9 cellular contexts compared by ENCODE assay signal in the genomic region with DNA sequence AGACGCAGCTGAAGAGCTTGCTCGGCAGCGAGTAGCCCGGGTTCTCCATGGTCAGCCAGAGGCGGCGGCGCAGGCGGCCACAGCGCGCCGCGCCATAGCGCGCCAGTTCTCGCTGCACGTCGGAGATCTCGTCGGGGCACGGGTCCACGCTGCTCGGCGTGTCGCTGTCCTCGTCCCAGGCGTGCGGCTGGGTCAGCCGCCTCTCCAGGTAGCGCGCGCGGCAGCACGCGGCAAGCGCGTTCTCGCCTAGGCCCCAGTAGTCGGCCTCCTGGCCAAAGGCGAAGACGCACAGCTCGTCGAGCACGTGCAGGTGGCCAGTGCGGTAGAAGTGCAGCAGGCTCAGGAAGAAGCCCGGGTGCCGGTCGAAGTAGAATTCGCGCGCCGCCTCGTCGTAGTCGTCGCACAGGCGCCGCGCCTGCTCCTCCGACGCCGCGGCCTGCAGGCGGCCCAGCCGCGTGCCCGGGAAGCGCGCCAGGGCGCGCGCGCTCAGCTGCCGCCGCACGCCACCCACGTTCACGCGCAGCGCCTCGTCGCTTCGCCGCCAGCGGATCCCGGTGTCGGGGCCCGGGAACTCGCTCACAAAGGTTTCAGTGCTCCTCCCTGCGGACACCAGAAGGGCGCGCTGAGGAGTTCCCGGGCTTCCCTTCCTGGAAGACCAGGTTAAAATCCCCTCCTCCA. TPM values are rescaled to one million over a fixed set of nuclear protein-coding genes. Genes with fewer than 3 reads are reported as not detected.
DNase-seq lines count a peak whose midpoint lies in the region; ATAC-seq, FAIRE-seq and TF ChIP-seq lines count a peak whose summit lies in the region.
"Had no signal": no experiment of that assay in that cellular context is flagged by ENCODE, and none has a peak within 500 bp of the region (broad histone marks: within the 10 kb centered on the region; RNA-seq: fewer than 3 reads in every experiment).

No MANE protein-coding gene starts in this region.

- CTCF ChIA-PET in HCT116 (lab: Charles Lee), result interaction anchor here (0.9 to 7.6 kb wide), 3 partner anchors 55 to 131 kb away, joined by 3 to 92 read pairs (median 6); no protein-coding TSS in a partner anchor

- DNase-seq in HCT116 (ENCODE audit: low read depth, low spot score) (no peak), glutamatergic neuron (peak; percentile 65), retinal pigment epithelial cell (ENCODE audit: low read depth) (no peak), HuH-7 (ENCODE audit: low spot score) (no peak), urothelium cell line (ENCODE audit: low spot score) (no peak)
- DNase-seq in activated T-helper 1 cell treated with anti-CD3 and anti-CD28 coated beads, Interleukin-12 subunit alpha, Interleukin-12 subunit beta, Interleukin-2, Interleukin-4 antibody, amounts not matched to agents 30 ng/mL and 10 ng/mL and 1 ng/mL, durations not matched to agents 14 hours and 24 hours and 36 hours (ENCODE audit: low spot score), result no peak

- no peaks in the 10 kb centered on the region for H4K20me1 ChIP-seq in HCT116 (ENCODE audit: insufficient read depth)

- H2AFZ ChIP-seq in HCT116 (ENCODE audit: low read depth, low read length, poor library complexity, severe bottlenecking), result no peak overlapping the region

- H3K9ac ChIP-seq in HCT116 (ENCODE audit: low read length), result no peak overlapping the region

- no peaks in the 10 kb centered on the region for H3K9me3 Mint-ChIP-seq in activated T-helper 17 cell treated with anti-CD3 and anti-CD28 coated beads, Interleukin-2, amount 50 U/mL, for 72 hours
- H3K9me3 Mint-ChIP-seq in glutamatergic neuron (ENCODE audit: unreplicated experiment), result peaks cover 2% of the 10 kb centered on the region
- no peaks in the 10 kb centered on the region for H3K9me3 Mint-ChIP-seq in activated T-helper 1 cell treated with anti-CD3 and anti-CD28 coated beads, Interleukin-12 subunit alpha, Interleukin-12 subunit beta, Interleukin-2, Interleukin-4 antibody, amounts not matched to agents 30 ng/mL and 10 ng/mL and 1 ng/mL, durations not matched to agents 14 hours and 24 hours and 36 hours

- TF ChIP-seq RAD21 in HCT116 (IDR thresholded peaks at IDR 0.05; ENCODE audit: low read depth), result no peak

- no peaks in the 10 kb centered on the region for H3K36me3 ChIP-seq in HCT116 (ENCODE audit: control insufficient read depth in 1 of 2, insufficient read depth in 2 of 2, low read length in 2 of 2)

- 0 out of 6 replicates have a peak, but pooled peaks of 2 of the 3 experiments have one; percentile 7 to 9 for TF ChIP-seq CTCF in HCT116 (IDR thresholded peaks at IDR 0.05 in 2 of 3, conservative IDR thresholded peaks at IDR 0.05 in 1 of 3; ENCODE audit: borderline replicate concordance in 1 of 3, insufficient read depth in 1 of 3, low read depth in 2 of 3, low read length in 2 of 3)
- no peak for TF ChIP-seq CTCF in glutamatergic neuron (IDR thresholded peaks at IDR 0.05; ENCODE audit: partially characterized antibody, unreplicated experiment)
- peak; percentile 49 for TF ChIP-seq CTCF in retinal pigment epithelial cell (conservative IDR thresholded peaks at IDR 0.05; ENCODE audit: low read depth, low read length)

- TF ChIP-seq POLR2A in HCT116 (IDR thresholded peaks at IDR 0.05; ENCODE audit: borderline replicate concordance, extremely low read depth, insufficient read depth, insufficient read length), result no peak

- H3K27ac ChIP-seq in HCT116 (ENCODE audit: low read depth, low read length), result no peak overlapping the region

- H3K4me3 Mint-ChIP-seq in activated T-helper 17 cell treated with anti-CD3 and anti-CD28 coated beads, Interleukin-2, amount 50 U/mL, for 72 hours, result peak overlapping the region; percentile 66
- H3K4me3 Mint-ChIP-seq in glutamatergic neuron (ENCODE audit: unreplicated experiment), result no peak overlapping the region
- H3K4me3 Mint-ChIP-seq in activated T-helper 1 cell treated with anti-CD3 and anti-CD28 coated beads, Interleukin-12 subunit alpha, Interleukin-12 subunit beta, Interleukin-2, Interleukin-4 antibody, amounts not matched to agents 30 ng/mL and 10 ng/mL and 1 ng/mL, durations not matched to agents 14 hours and 24 hours and 36 hours, result no peak overlapping the region

- peaks cover 39% of the 10 kb centered on the region for H3K27me3 Mint-ChIP-seq in activated T-helper 17 cell treated with anti-CD3 and anti-CD28 coated beads, Interleukin-2, amount 50 U/mL, for 72 hours
- peaks cover 13% of the 10 kb centered on the region for H3K27me3 Mint-ChIP-seq in glutamatergic neuron (ENCODE audit: unreplicated experiment)
- peaks cover 45% of the 10 kb centered on the region for H3K27me3 Mint-ChIP-seq in activated T-helper 1 cell treated with anti-CD3 and anti-CD28 coated beads, Interleukin-12 subunit alpha, Interleukin-12 subunit beta, Interleukin-2, Interleukin-4 antibody, amounts not matched to agents 30 ng/mL and 10 ng/mL and 1 ng/mL, durations not matched to agents 14 hours and 24 hours and 36 hours (ENCODE audit: insufficient read depth)

- peaks cover 5% of the 10 kb centered on the region for H3K36me3 Mint-ChIP-seq in activated T-helper 17 cell treated with anti-CD3 and anti-CD28 coated beads, Interleukin-2, amount 50 U/mL, for 72 hours (ENCODE audit: low read depth)
- no peaks in the 10 kb centered on the region for H3K36me3 Mint-ChIP-seq in glutamatergic neuron (ENCODE audit: unreplicated experiment)
- H3K36me3 Mint-ChIP-seq in activated T-helper 1 cell treated with anti-CD3 and anti-CD28 coated beads, Interleukin-12 subunit alpha, Interleukin-12 subunit beta, Interleukin-2, Interleukin-4 antibody, amounts not matched to agents 30 ng/mL and 10 ng/mL and 1 ng/mL, durations not matched to agents 14 hours and 24 hours and 36 hours (ENCODE audit: low read depth), result peaks cover 2% of the 10 kb centered on the region

- no peaks in the 10 kb centered on the region for H3K9me3 ChIP-seq in HCT116 (ENCODE audit: control insufficient read depth in 1 of 2, insufficient read depth in 1 of 2, low read depth in 1 of 2, low read length in 2 of 2)

- H3K4me1 Mint-ChIP-seq in activated T-helper 17 cell treated with anti-CD3 and anti-CD28 coated beads, Interleukin-2, amount 50 U/mL, for 72 hours, result peaks cover 5% of the 10 kb centered on the region
- no peaks in the 10 kb centered on the region for H3K4me1 Mint-ChIP-seq in glutamatergic neuron (ENCODE audit: low read depth, unreplicated experiment)
- H3K4me1 Mint-ChIP-seq in activated T-helper 1 cell treated with anti-CD3 and anti-CD28 coated beads, Interleukin-12 subunit alpha, Interleukin-12 subunit beta, Interleukin-2, Interleukin-4 antibody, amounts not matched to agents 30 ng/mL and 10 ng/mL and 1 ng/mL, durations not matched to agents 14 hours and 24 hours and 36 hours (ENCODE audit: low read depth), result peaks cover 8% of the 10 kb centered on the region

- no peak for FAIRE-seq in urothelium cell line (lab: Jason Lieb, UNC)

- no peak overlapping the region for H3K4me2 ChIP-seq in HCT116 (ENCODE audit: low read length)

- RAD21 ChIA-PET in HCT116 (lab: Charles Lee; ENCODE audit: low non-redundant PET in 1 of 2, low total read pairs in 2 of 2, uncharacterized antibody in 2 of 2, unreplicated experiment in 2 of 2), result no interaction called here

- no peaks in the 10 kb centered on the region for H3K27me3 ChIP-seq in HCT116 (ENCODE audit: insufficient read depth, low read length)

- H3K4me3 ChIP-seq in HCT116 (replicated peaks in 1 of 2; ENCODE audit: low read depth in 1 of 2, low read length in 2 of 2), result no peak overlapping the region
- peak overlapping the region; percentile 26 for H3K4me3 ChIP-seq in retinal pigment epithelial cell (ENCODE audit: low read length)

- no TSS peak for BruUV-seq in HCT116 (replicated peaks; lab: Mats Ljungman, UMichigan)

- intact Hi-C loops in HCT116 (cut with micrococcal nuclease), result no loop called here
- intact Hi-C loops in activated T-helper 1 cell treated with anti-CD3 and anti-CD28 coated beads, Interleukin-12 subunit alpha, Interleukin-12 subunit beta, Interleukin-2, Interleukin-4 antibody, amounts not matched to agents 30 ng/mL and 10 ng/mL and 1 ng/mL, durations not matched to agents 14 hours and 24 hours and 36 hours (cut with micrococcal nuclease), result loop anchor here (5.0 to 10.0 kb wide), 2 partner anchors 186 to 413 kb away; partner anchors contain the start of gene PABPC1L

- no peak overlapping the region for H3K27ac Mint-ChIP-seq in activated T-helper 17 cell treated with anti-CD3 and anti-CD28 coated beads, Interleukin-2, amount 50 U/mL, for 72 hours
- no peak overlapping the region for H3K27ac Mint-ChIP-seq in glutamatergic neuron (ENCODE audit: unreplicated experiment)
- H3K27ac Mint-ChIP-seq in activated T-helper 1 cell treated with anti-CD3 and anti-CD28 coated beads, Interleukin-12 subunit alpha, Interleukin-12 subunit beta, Interleukin-2, Interleukin-4 antibody, amounts not matched to agents 30 ng/mL and 10 ng/mL and 1 ng/mL, durations not matched to agents 14 hours and 24 hours and 36 hours, result no peak overlapping the region

- ATAC-seq in HCT116, result no peak
- ATAC-seq in activated T-helper 17 cell treated with anti-CD3 and anti-CD28 coated beads, Interleukin-2, amount 50 U/mL, for 72 hours (replicated peaks), result no peak
- ATAC-seq in GM18867 (IDR thresholded peaks at IDR 0.05; ENCODE audit: unreplicated experiment), result no peak

- no peaks in the 10 kb centered on the region for H3K9me2 ChIP-seq in HCT116 (ENCODE audit: insufficient read depth)

- no peaks in the 10 kb centered on the region for H3K4me1 ChIP-seq in HCT116 (ENCODE audit: control insufficient read depth in 1 of 2, insufficient read depth in 2 of 2, low read length in 2 of 2)

- no peaks in the 10 kb centered on the region for H3K79me2 ChIP-seq in HCT116 (ENCODE audit: insufficient read depth, low read length)

- POLR2A ChIA-PET in HCT116 (lab: Charles Lee), result no interaction called here

RNA-seq across cellular contexts. Expression of gene KCNS1, which starts 2.7 kb away (rescaled TPM):
- not detected for total RNA-seq in HCT116 (2021; ENCODE audit: unreplicated experiment)
- polyA plus RNA-seq in HCT116 (2012), result 0.04 TPM in 1 of 2 replicates, not detected in the other
- under 1 TPM; 0.15 to 0.24 TPM for total RNA-seq in activated T-helper 17 cell treated with anti-CD3 and anti-CD28 coated beads, Interleukin-2, amount 50 U/mL, for 72 hours
- total RNA-seq in glutamatergic neuron (ENCODE audit: unreplicated experiment), result not detected
- total RNA-seq in activated T-helper 1 cell treated with anti-CD3 and anti-CD28 coated beads, Interleukin-12 subunit alpha, Interleukin-12 subunit beta, Interleukin-2, Interleukin-4 antibody, amounts not matched to agents 30 ng/mL and 10 ng/mL and 1 ng/mL, durations not matched to agents 14 hours and 24 hours and 36 hours, result 0.49 and 0.51 TPM in 2 replicates
- polyA plus RNA-seq: neural cell had no signal

RNA-seq across cellular contexts. Expression of gene WFDC5, which starts 16.7 kb away (rescaled TPM):
- total RNA-seq in HCT116 (2021; ENCODE audit: unreplicated experiment) (not detected), glutamatergic neuron (ENCODE audit: unreplicated experiment) (not detected)
- polyA plus RNA-seq in HCT116 (2012), result 0.11 TPM in 1 of 2 replicates, not detected in the other
- 1 to 10 TPM in 1 of 2 donors, not detected in 1; 5.4 TPM for total RNA-seq in activated T-helper 17 cell treated with anti-CD3 and anti-CD28 coated beads, Interleukin-2, amount 50 U/mL, for 72 hours
- total RNA-seq in activated T-helper 1 cell treated with anti-CD3 and anti-CD28 coated beads, Interleukin-12 subunit alpha, Interleukin-12 subunit beta, Interleukin-2, Interleukin-4 antibody, amounts not matched to agents 30 ng/mL and 10 ng/mL and 1 ng/mL, durations not matched to agents 14 hours and 24 hours and 36 hours, result 0.27 TPM in 1 of 2 replicates, not detected in the other
- polyA plus RNA-seq: neural cell had no signal

RNA-seq across cellular contexts. Expression of gene WFDC12, which starts 26.0 kb away (rescaled TPM):
- not detected for total RNA-seq in HCT116 (2021; ENCODE audit: unreplicated experiment)
- not detected in 2 replicates for polyA plus RNA-seq in HCT116 (2012)
- total RNA-seq in activated T-helper 17 cell treated with anti-CD3 and anti-CD28 coated beads, Interleukin-2, amount 50 U/mL, for 72 hours, result not detected
- not detected for total RNA-seq in glutamatergic neuron (ENCODE audit: unreplicated experiment)
- total RNA-seq in activated T-helper 1 cell treated with anti-CD3 and anti-CD28 coated beads, Interleukin-12 subunit alpha, Interleukin-12 subunit beta, Interleukin-2, Interleukin-4 antibody, amounts not matched to agents 30 ng/mL and 10 ng/mL and 1 ng/mL, durations not matched to agents 14 hours and 24 hours and 36 hours, result not detected in 2 replicates
- polyA plus RNA-seq: neural cell had no signal
